In genomic region chr21:46135782-46136181, GRCh38 we compare ENCODE assay signal across 1 cellular context.
A peak's percentile ranks its signal among the peaks of the same experiment; 100 is the strongest.
TF ChIP-seq lines count a peak whose summit lies in the region.

No MANE protein-coding gene starts in this region.

TF ChIP-seq in HEK293, 187 proteins besides CTCF, POLR2A, EP300 and RAD21 (continued from another document):
- TF ChIP-seq, protein P1, sequence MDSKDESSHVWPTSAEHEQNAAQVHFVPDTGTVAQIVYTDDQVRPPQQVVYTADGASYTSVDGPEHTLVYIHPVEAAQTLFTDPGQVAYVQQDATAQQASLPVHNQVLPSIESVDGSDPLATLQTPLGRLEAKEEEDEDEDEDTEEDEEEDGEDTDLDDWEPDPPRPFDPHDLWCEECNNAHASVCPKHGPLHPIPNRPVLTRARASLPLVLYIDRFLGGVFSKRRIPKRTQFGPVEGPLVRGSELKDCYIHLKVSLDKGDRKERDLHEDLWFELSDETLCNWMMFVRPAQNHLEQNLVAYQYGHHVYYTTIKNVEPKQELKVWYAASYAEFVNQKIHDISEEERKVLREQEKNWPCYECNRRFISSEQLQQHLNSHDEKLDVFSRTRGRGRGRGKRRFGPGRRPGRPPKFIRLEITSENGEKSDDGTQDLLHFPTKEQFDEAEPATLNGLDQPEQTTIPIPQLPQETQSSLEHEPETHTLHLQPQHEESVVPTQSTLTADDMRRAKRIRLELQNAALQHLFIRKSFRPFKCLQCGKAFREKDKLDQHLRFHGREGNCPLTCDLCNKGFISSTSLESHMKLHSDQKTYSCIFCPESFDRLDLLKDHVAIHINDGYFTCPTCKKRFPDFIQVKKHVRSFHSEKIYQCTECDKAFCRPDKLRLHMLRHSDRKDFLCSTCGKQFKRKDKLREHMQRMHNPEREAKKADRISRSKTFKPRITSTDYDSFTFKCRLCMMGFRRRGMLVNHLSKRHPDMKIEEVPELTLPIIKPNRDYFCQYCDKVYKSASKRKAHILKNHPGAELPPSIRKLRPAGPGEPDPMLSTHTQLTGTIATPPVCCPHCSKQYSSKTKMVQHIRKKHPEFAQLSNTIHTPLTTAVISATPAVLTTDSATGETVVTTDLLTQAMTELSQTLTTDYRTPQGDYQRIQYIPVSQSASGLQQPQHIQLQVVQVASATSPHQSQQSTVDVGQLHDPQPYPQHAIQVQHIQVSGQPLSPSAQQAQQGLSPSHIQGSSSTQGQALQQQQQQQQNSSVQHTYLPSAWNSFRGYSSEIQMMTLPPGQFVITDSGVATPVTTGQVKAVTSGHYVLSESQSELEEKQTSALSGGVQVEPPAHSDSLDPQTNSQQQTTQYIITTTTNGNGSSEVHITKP (tag by site-specific recombination; IDR thresholded peaks at IDR 0.05) = no peak
- no peak for TF ChIP-seq ZNF133 (tag by site-specific recombination; IDR thresholded peaks at IDR 0.05)
- TF ChIP-seq ZNF311 (tag by site-specific recombination; IDR thresholded peaks at IDR 0.05; ENCODE audit: borderline replicate concordance) = no peak
- TF ChIP-seq GLIS1 (tag by site-specific recombination; IDR thresholded peaks at IDR 0.05) = 0 out of 2 replicates have a peak, but pooled peaks have one; percentile 10
- TF ChIP-seq SETDB1 (IDR thresholded peaks at IDR 0.05; ENCODE audit: insufficient read length, low read length) = no peak
- no peak for TF ChIP-seq ZNF366 (tag by site-specific recombination; conservative IDR thresholded peaks at IDR 0.05)
- no peak for TF ChIP-seq ZSCAN30 (tag by site-specific recombination; IDR thresholded peaks at IDR 0.05)
- 0 out of 2 replicates have a peak, but pooled peaks have one; percentile 23 for TF ChIP-seq INSM2 (tag by site-specific recombination; IDR thresholded peaks at IDR 0.05)
- TF ChIP-seq WT1 (tag by site-specific recombination; IDR thresholded peaks at IDR 0.05) = 0 out of 2 replicates have a peak, but pooled peaks have one; percentile 58
- TF ChIP-seq ZNF37A (tag by site-specific recombination; IDR thresholded peaks at IDR 0.05) = no peak
- TF ChIP-seq IKZF3 (tag by site-specific recombination; IDR thresholded peaks at IDR 0.05) = no peak
- TF ChIP-seq ZNF24 (tag by site-specific recombination; IDR thresholded peaks at IDR 0.05) = no peak
- no peak for TF ChIP-seq TCF7L2 (IDR thresholded peaks at IDR 0.05; ENCODE audit: borderline replicate concordance, low read depth, low read length)
- TF ChIP-seq ZXDB (tag by site-specific recombination; IDR thresholded peaks at IDR 0.05) = no peak
- no peak for TF ChIP-seq ZNF184 (tag by site-specific recombination; IDR thresholded peaks at IDR 0.05)
- TF ChIP-seq BCL6B (tag by site-specific recombination; IDR thresholded peaks at IDR 0.05) = no peak
- no peak for TF ChIP-seq ZNF571 (tag by site-specific recombination; IDR thresholded peaks at IDR 0.05)
- no peak for TF ChIP-seq ZNF292 (tag by site-specific recombination; IDR thresholded peaks at IDR 0.05; ENCODE audit: borderline replicate concordance, low read depth)
- TF ChIP-seq, protein P2, sequence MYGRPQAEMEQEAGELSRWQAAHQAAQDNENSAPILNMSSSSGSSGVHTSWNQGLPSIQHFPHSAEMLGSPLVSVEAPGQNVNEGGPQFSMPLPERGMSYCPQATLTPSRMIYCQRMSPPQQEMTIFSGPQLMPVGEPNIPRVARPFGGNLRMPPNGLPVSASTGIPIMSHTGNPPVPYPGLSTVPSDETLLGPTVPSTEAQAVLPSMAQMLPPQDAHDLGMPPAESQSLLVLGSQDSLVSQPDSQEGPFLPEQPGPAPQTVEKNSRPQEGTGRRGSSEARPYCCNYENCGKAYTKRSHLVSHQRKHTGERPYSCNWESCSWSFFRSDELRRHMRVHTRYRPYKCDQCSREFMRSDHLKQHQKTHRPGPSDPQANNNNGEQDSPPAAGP (tag by site-specific recombination; IDR thresholded peaks at IDR 0.05) = peak; percentile 95
TF ChIP-seq in HEK293: peak in this region for 5.
